In genomic region chr15:58441376-58442070, GRCh38 we compare ENCODE assay signal across 12 cellular contexts. TPM values are rescaled to one million over a fixed set of nuclear protein-coding genes. Genes with fewer than 3 reads are reported as not detected.
DNase-seq lines count a peak whose midpoint lies in the region; ATAC-seq lines count a peak whose summit lies in the region.
"Had no signal": no experiment of that assay in that cellular context is flagged by ENCODE, and none has a peak within 500 bp of the region (broad histone marks: within the 10 kb centered on the region; RNA-seq: fewer than 3 reads in every experiment).

No MANE protein-coding gene starts in this region.

- peaks cover 21% of the 10 kb centered on the region for H3K4me1 Mint-ChIP-seq in central memory CD8-positive, alpha-beta T cell

- 85 to 88% methylated on average over 3 to 7 of the region's 9 CpGs for WGBS in mesodermal cell (ENCODE audit: insufficient coverage in 2 of 2), 2 experiments

- no peaks in the 10 kb centered on the region for H3K9me3 ChIP-seq in mesodermal cell (ENCODE audit: control insufficient read depth, low read length)

- DNase-seq in HT1080 (ENCODE audit: low read depth) (peak; percentile 55), SW480 (ENCODE audit: low spot score) (no peak), foreskin melanocyte (no peak)
- no peak for DNase-seq in central memory CD8-positive, alpha-beta T cell (ENCODE audit: low spot score in 2 of 2)
- DNase-seq: activated CD4-positive, alpha-beta T cell treated with anti-CD3 and anti-CD28 coated beads for 48 hours; naive thymus-derived CD8-positive, alpha-beta T cell; NCI-H510A treated with DMSO at 0.1 percent for 48 hours had no signal

- no peaks in the 10 kb centered on the region for H3K36me3 ChIP-seq in ACC112 (ENCODE audit: insufficient read depth, low read length)
- H3K36me3 ChIP-seq in mesodermal cell (ENCODE audit: control insufficient read depth, insufficient read depth, low read length): no peaks in the 10 kb centered on the region

- ATAC-seq in central memory CD8-positive, alpha-beta T cell (replicated peaks; ENCODE audit: extremely low read depth, poor library complexity, severe bottlenecking): no peak
- no peak for ATAC-seq in HG02973 (IDR thresholded peaks at IDR 0.05; ENCODE audit: unreplicated experiment)
- ATAC-seq in HG03039 (IDR thresholded peaks at IDR 0.05; ENCODE audit: unreplicated experiment): no peak
- ATAC-seq: naive thymus-derived CD8-positive, alpha-beta T cell had no signal

- H3K79me2 ChIP-seq in ACC112 (ENCODE audit: control insufficient read depth, insufficient read depth, low read length, unreplicated experiment): no peaks in the 10 kb centered on the region

- H3K36me3 Mint-ChIP-seq in central memory CD8-positive, alpha-beta T cell (ENCODE audit: insufficient read depth): peaks cover 3% of the 10 kb centered on the region

- H3K27me3 Mint-ChIP-seq in central memory CD8-positive, alpha-beta T cell: no peaks in the 10 kb centered on the region
- H3K27me3 Mint-ChIP-seq: naive thymus-derived CD8-positive, alpha-beta T cell had no signal

- H3K4me3 Mint-ChIP-seq in central memory CD8-positive, alpha-beta T cell: no peak overlapping the region
- H3K4me3 Mint-ChIP-seq: dendritic cell treated with granulocyte-macrophage colony-stimulating factor and Interleukin-4, amounts not matched to agents 40 ng/mL and 50 ng/mL, for 4 days had no signal

- no peaks in the 10 kb centered on the region for H3K9me3 Mint-ChIP-seq in central memory CD8-positive, alpha-beta T cell
- H3K9me3 Mint-ChIP-seq: dendritic cell treated with granulocyte-macrophage colony-stimulating factor and Interleukin-4, amounts not matched to agents 40 ng/mL and 50 ng/mL, for 4 days; naive thymus-derived CD8-positive, alpha-beta T cell had no signal

- no peak overlapping the region for H2AFZ ChIP-seq in ACC112 (ENCODE audit: low read length, unreplicated experiment)

- H3K27ac Mint-ChIP-seq in central memory CD8-positive, alpha-beta T cell (ENCODE audit: low read depth): peak overlapping the region; percentile 44

- H3K27me3 ChIP-seq in ACC112 (ENCODE audit: insufficient read depth, low read length): no peaks in the 10 kb centered on the region

- peak overlapping the region; percentile 86 for H3K27ac ChIP-seq in ACC112 (ENCODE audit: low read depth, low read length)
- peak overlapping the region; percentile 54 for H3K27ac ChIP-seq in mesodermal cell (ENCODE audit: low read depth, low read length, severe bottlenecking)

- H3K4me1 ChIP-seq in ACC112 (ENCODE audit: control insufficient read depth, insufficient read depth, low read length, unreplicated experiment): peaks cover 39% of the 10 kb centered on the region
- H3K4me1 ChIP-seq in mesodermal cell (ENCODE audit: control insufficient read depth, insufficient read depth, low read length, poor library complexity, severe bottlenecking): peaks cover 52% of the 10 kb centered on the region

- H3K4me3 ChIP-seq in ACC112 (ENCODE audit: low read depth, low read length): peak overlapping the region; percentile 8; the same call in 1 of the 2 replicates
- no peak overlapping the region for H3K4me3 ChIP-seq in mesodermal cell (ENCODE audit: extremely low read depth, insufficient read depth, low read length, poor library complexity, severe bottlenecking)

RNA-seq across cellular contexts. Expression of gene LIPC, which starts 9.7 kb away (rescaled TPM):
- 0.11 TPM in 1 of 2 replicates, not detected in the other for total RNA-seq in HT1080 (2014; rRNA removed; shearing (Covaris generic))
- polyA plus RNA-seq in HT1080 (2015; cell fraction: cytosol; rRNA removed): not detected in 2 replicates
- 0.07 TPM in 1 of 2 replicates, not detected in the other for polyA plus RNA-seq in HT1080 (2015; cell fraction: nucleus; rRNA removed)
- not detected for polyA plus RNA-seq in mesodermal cell (2013, experiment 1 of 2)
- polyA plus RNA-seq in mesodermal cell (2013, experiment 2 of 2): not detected
